ENCODE assay signal across 9 cellular contexts in genomic region chr9:128160603-128160987, GRCh38. TPM values are rescaled to one million over a fixed set of nuclear protein-coding genes. Genes with fewer than 3 reads are reported as not detected.
DNase-seq lines count a peak whose midpoint lies in the region; TF ChIP-seq lines count a peak whose summit lies in the region.
"Had no signal": no experiment of that assay in that cellular context is flagged by ENCODE, and none has a peak within 500 bp of the region (broad histone marks: within the 10 kb centered on the region; RNA-seq: fewer than 3 reads in every experiment).

No MANE protein-coding gene starts in this region.

- H3K9me3 ChIP-seq in HAP-1 (no peaks in the 10 kb centered on the region), SJCRH30 (replicated peaks) (no peaks in the 10 kb centered on the region), ascending aorta (no peaks in the 10 kb centered on the region)

- TF ChIP-seq CTCF in Calu3 (IDR thresholded peaks at IDR 0.05; ENCODE audit: unreplicated experiment) (no peak), ascending aorta (IDR thresholded peaks at IDR 0.05) (no peak)

- DNase-seq in Calu3 (no peak), HAP-1 (ENCODE audit: low spot score in 2 of 2) (peak in 1 of 2 experiments; percentile 49), SJCRH30 (peak; percentile 36 to 47), ascending aorta (ENCODE audit: low spot score in 2 of 2) (no peak), iPS-NIHi7 (ENCODE audit: extremely low spot score) (peak; percentile 67), SW480 (ENCODE audit: low spot score) (no peak), NCI-H1930 (lab: John Stamatoyannopoulos, UW) (no peak)
- peak; percentile 57 for DNase-seq in stimulated activated CD4-positive, alpha-beta T cell treated with anti-CD3 and anti-CD28 coated beads, Interleukin-1b, Interleukin-23, amount 100 ng/mL, for 48 hours

- H3K27me3 ChIP-seq in HAP-1 (ENCODE audit: low read depth): no peaks in the 10 kb centered on the region
- no peaks in the 10 kb centered on the region for H3K27me3 ChIP-seq in SJCRH30
- H3K27me3 ChIP-seq in ascending aorta: no peaks in the 10 kb centered on the region

- no peak overlapping the region for H3K27ac Mint-ChIP-seq in Calu3 (ENCODE audit: unreplicated experiment)

- H3K4me3 ChIP-seq in HAP-1 (peak overlapping the region; percentile 94), SJCRH30 (peak overlapping the region; percentile 85), ascending aorta (peak overlapping the region; percentile 59 to 90)

- H3K27ac ChIP-seq in SJCRH30: peak overlapping the region; percentile 24; the same call in 1 of the 2 replicates
- peak overlapping the region; percentile 59 to 66 for H3K27ac ChIP-seq in ascending aorta

- H3K36me3 ChIP-seq in HAP-1 (replicated peaks) (peaks cover 21% of the 10 kb centered on the region), SJCRH30 (peaks cover 25% of the 10 kb centered on the region), ascending aorta (peaks cover 13 to 20% of the 10 kb centered on the region in 2 donors)

- in situ Hi-C loops in HAP-1 (cut with MboI; ENCODE audit: low sequenced_read_pairs): no loop called here

- intact Hi-C loops in Calu3 (cut with micrococcal nuclease; ENCODE audit: unreplicated experiment): no loop called here
- intact Hi-C loops in ascending aorta (cut with DNase I): loop anchor here (1.0 to 2.0 kb wide), 2 partner anchors 32 to 114 kb away; no protein-coding TSS in a partner anchor

- H3K4me3 Mint-ChIP-seq in Calu3 (ENCODE audit: low read depth, unreplicated experiment): peak overlapping the region; percentile 63

- H3K27me3 Mint-ChIP-seq in Calu3 (ENCODE audit: unreplicated experiment): no peaks in the 10 kb centered on the region

- no peaks in the 10 kb centered on the region for H3K4me1 Mint-ChIP-seq in Calu3 (ENCODE audit: low read depth, unreplicated experiment)

- H3K4me1 ChIP-seq in HAP-1 (peaks cover 11% of the 10 kb centered on the region; the same call in 1 of the 2 replicates), SJCRH30 (no peaks in the 10 kb centered on the region; the same call in 1 of the 2 replicates), ascending aorta (peaks cover 0 to 18% of the 10 kb centered on the region in 2 donors)

- TSS peak; percentile 25 for BruUV-seq in Calu3 (replicated peaks; lab: Mats Ljungman, UMichigan)

- CTCF ChIA-PET in Calu3 (lab: Charles Lee): interaction anchor here (0.6 to 2.1 kb wide), 2 partner anchors 32 to 66 kb away, joined by 3 to 6 read pairs; no protein-coding TSS in a partner anchor

- H3K9me3 Mint-ChIP-seq in Calu3 (ENCODE audit: low read depth, unreplicated experiment): no peaks in the 10 kb centered on the region

- H3K36me3 Mint-ChIP-seq in Calu3 (ENCODE audit: insufficient read depth, unreplicated experiment): peaks cover 72% of the 10 kb centered on the region

RNA-seq across cellular contexts. Expression of gene BBLN, which starts 0.5 kb away (rescaled TPM):
- total RNA-seq in Calu3 (2022): 77.6 and 82.3 TPM in 2 replicates
- 33.6 and 42.7 TPM in 2 replicates for total RNA-seq in SJCRH30 (2014; rRNA removed; shearing (Covaris generic))
- 389 TPM for total RNA-seq in ascending aorta

RNA-seq across cellular contexts. Expression of gene LCN2, which starts 11.3 kb away (rescaled TPM):
- 2,733 and 4,208 TPM in 2 replicates for total RNA-seq in Calu3 (2022)
- total RNA-seq in SJCRH30 (2014; rRNA removed; shearing (Covaris generic)): not detected in 2 replicates
- not detected for total RNA-seq in ascending aorta
- total RNA-seq: LHCN-M2 had no signal

RNA-seq across cellular contexts. Expression of gene CIZ1, which starts 30.8 kb away (rescaled TPM):
- 85.8 and 93.7 TPM in 2 replicates for total RNA-seq in Calu3 (2022)
- 72.6 and 85.2 TPM in 2 replicates for total RNA-seq in SJCRH30 (2014; rRNA removed; shearing (Covaris generic))
- 85.8 TPM for total RNA-seq in ascending aorta

RNA-seq across cellular contexts. Expression of gene PTGES2, which starts 33.1 kb away (rescaled TPM):
- total RNA-seq in Calu3 (2022) (121 and 137 TPM in 2 replicates), ascending aorta (97.2 TPM)
- 53.8 and 56.7 TPM in 2 replicates for total RNA-seq in SJCRH30 (2014; rRNA removed; shearing (Covaris generic))

RNA-seq across cellular contexts. Expression of gene DNM1, which starts 42.6 kb away (rescaled TPM):
- total RNA-seq in Calu3 (2022) (30.8 and 40.0 TPM in 2 replicates), ascending aorta (31.9 TPM)
- 1.7 and 3.8 TPM in 2 replicates for total RNA-seq in SJCRH30 (2014; rRNA removed; shearing (Covaris generic))

Comparison
In these comparisons a context has a peak if more than half of its experiments do, and no peak if none do; other contexts are left out.
1. DNase-seq: peak in SJCRH30 (2 of 2), iPS-NIHi7 (single experiment) and stimulated activated CD4-positive, alpha-beta T cell treated with anti-CD3 and anti-CD28 coated beads, Interleukin-1b, Interleukin-23, amount 100 ng/mL, for 48 hours (single experiment); none in Calu3 (single experiment), ascending aorta (0 of 2), SW480 (single experiment) and NCI-H1930 (0 of 2).
2. RNA of gene LCN2, which starts 11.3 kb away (total RNA-seq): 2,733 to 4,208 TPM in Calu3; not detected in SJCRH30 and not detected in ascending aorta (single experiment); every median in the first group is over 1,000 times any median in the second.
3. Peak in every context shown above with its lines, with median percentiles within 50 percentile points of each other: H3K4me3 ChIP-seq.